In genomic region chr1:1272341-1273151, GRCh38 we compare ENCODE assay signal across 1 cellular context.
TF ChIP-seq lines count a peak whose summit lies in the region.

No MANE protein-coding gene starts in this region.

TF ChIP-seq in H1, 55 proteins besides CTCF, POLR2A, EP300 and RAD21:
- TF ChIP-seq NRF1 (IDR thresholded peaks at IDR 0.05; ENCODE audit: low read depth, low read length) = no peak
- TF ChIP-seq JUN (IDR thresholded peaks at IDR 0.05; ENCODE audit: low read depth, low read length) = no peak
- no peak for TF ChIP-seq SRF (IDR thresholded peaks at IDR 0.05; ENCODE audit: low read depth, low read length)
- no peak for TF ChIP-seq CHD2 (IDR thresholded peaks at IDR 0.05; ENCODE audit: low read length)
- TF ChIP-seq MAFK (IDR thresholded peaks at IDR 0.05; ENCODE audit: low read depth, low read length) = no peak
- TF ChIP-seq SP4 (IDR thresholded peaks at IDR 0.05; ENCODE audit: low read length) = no peak
